In genomic region chr17:17359271-17359670, GRCh38 we compare ENCODE assay signal across 21 cellular contexts.
"Had no signal": no experiment of that assay in that cellular context is flagged by ENCODE, and none has a peak within 500 bp of the region (broad histone marks: within the 10 kb centered on the region; RNA-seq: fewer than 3 reads in every experiment).

No MANE protein-coding gene starts in this region.

- H3K4me3 ChIP-seq: lung, mucosa of descending colon, psoas muscle, sigmoid colon, suprapubic skin, transverse colon, vagina had no signal

- H3K9me3 ChIP-seq: mucosa of descending colon, psoas muscle, suprapubic skin, transverse colon, vagina had no signal

- H3K36me3 Mint-ChIP-seq: immature natural killer cell; memory B cell; naive B cell; stimulated activated memory B cell treated with anti-CD40 and anti-IgM and Interleukin-4, amounts not matched to agents 10 μg/mL and 1 μg/mL and 100 μg/mL, for 72 hours had no signal

- H3K9me3 Mint-ChIP-seq: central memory CD8-positive, alpha-beta T cell; effector memory CD8-positive, alpha-beta T cell had no signal

- H3K27ac Mint-ChIP-seq: effector memory CD8-positive, alpha-beta T cell; memory B cell; nephron progenitor cell; stimulated activated memory B cell treated with anti-CD40 and anti-IgM and Interleukin-4, amounts not matched to agents 10 μg/mL and 1 μg/mL and 100 μg/mL, for 72 hours; stimulated activated naive CD8-positive, alpha-beta T cell treated with anti-CD3 and anti-CD28 coated beads, Interleukin-15, Interleukin-2, amounts not matched to agents 100 ng/mL and 50 ng/mL, for 24 hours had no signal

- ATAC-seq: effector memory CD8-positive, alpha-beta T cell; mucosa of descending colon; psoas muscle; stimulated activated memory B cell treated with anti-CD40 and anti-IgM and Interleukin-4, amounts not matched to agents 10 μg/mL and 1 μg/mL and 100 μg/mL, for 72 hours had no signal

- H3K36me3 ChIP-seq: sigmoid colon, suprapubic skin, transverse colon, vagina had no signal

- H3K4me3 Mint-ChIP-seq: central memory CD8-positive, alpha-beta T cell; effector memory CD8-positive, alpha-beta T cell; immature natural killer cell; memory B cell; naive B cell; nephron progenitor cell; stimulated activated memory B cell treated with anti-CD40 and anti-IgM and Interleukin-4, amounts not matched to agents 10 μg/mL and 1 μg/mL and 100 μg/mL, for 72 hours; stimulated activated naive CD8-positive, alpha-beta T cell treated with anti-CD3 and anti-CD28 coated beads, Interleukin-15, Interleukin-2, amounts not matched to agents 100 ng/mL and 50 ng/mL, for 24 hours had no signal

- H3K27ac ChIP-seq: psoas muscle, sigmoid colon, suprapubic skin, transverse colon, vagina had no signal

- H3K27me3 Mint-ChIP-seq: central memory CD8-positive, alpha-beta T cell; effector memory CD8-positive, alpha-beta T cell; stimulated activated naive CD8-positive, alpha-beta T cell treated with anti-CD3 and anti-CD28 coated beads, Interleukin-15, Interleukin-2, amounts not matched to agents 100 ng/mL and 50 ng/mL, for 24 hours had no signal

- DNase-seq: cortex of kidney; effector memory CD8-positive, alpha-beta T cell; hypothalamus; immature natural killer cell; mucosa of descending colon; naive B cell; nephron progenitor cell; nucleus accumbens; psoas muscle; sigmoid colon; stimulated activated CD4-positive, alpha-beta T cell treated with anti-CD3 and anti-CD28 coated beads, Interleukin-4, amount 100 ng/mL, for 4 hours; transverse colon had no signal

- H3K4me1 Mint-ChIP-seq: memory B cell; stimulated activated memory B cell treated with anti-CD40 and anti-IgM and Interleukin-4, amounts not matched to agents 10 μg/mL and 1 μg/mL and 100 μg/mL, for 72 hours had no signal

- H3K27me3 ChIP-seq: suprapubic skin, transverse colon, vagina had no signal

- FAIRE-seq: frontal cortex, keratinocyte had no signal

- H3K4me1 ChIP-seq: psoas muscle had no signal
